In genomic region chr16:50261707-50262235, GRCh38 we compare ENCODE assay signal across 1 cellular context.
A peak's percentile ranks its signal among the peaks of the same experiment; 100 is the strongest.
TF ChIP-seq lines count a peak whose summit lies in the region.

No MANE protein-coding gene starts in this region.

TF ChIP-seq in HepG2, 621 proteins besides CTCF, POLR2A, EP300 and RAD21:
- TF ChIP-seq KDM2A (CRISPR knock-in tag; IDR thresholded peaks at IDR 0.05; ENCODE audit: borderline replicate concordance, low read depth) (0 out of 2 replicates have a peak, but pooled peaks have one; percentile 18), MEIS2 (CRISPR knock-in tag; IDR thresholded peaks at IDR 0.05) (0 out of 2 replicates have a peak, but pooled peaks have one; percentile 23), NCOA1 (CRISPR knock-in tag; IDR thresholded peaks at IDR 0.05) (no peak), SMARCC2 (IDR thresholded peaks at IDR 0.05) (no peak), FOXA1 (IDR thresholded peaks at IDR 0.05) (no peak), FOXA1 (CRISPR knock-in tag; IDR thresholded peaks at IDR 0.05) (peak; percentile 58; the same call in 1 of the 2 replicates), KLF9 (CRISPR knock-in tag; IDR thresholded peaks at IDR 0.05; ENCODE audit: low read depth) (no peak), SRY (CRISPR knock-in tag; IDR thresholded peaks at IDR 0.05) (0 out of 2 replicates have a peak, but pooled peaks have one; percentile 44), ZNF614 (CRISPR knock-in tag; IDR thresholded peaks at IDR 0.05; ENCODE audit: borderline replicate concordance) (0 out of 2 replicates have a peak, but pooled peaks have one; percentile 8), ESRRA (CRISPR knock-in tag; IDR thresholded peaks at IDR 0.05; ENCODE audit: low read depth) (no peak), ZNF460 (CRISPR knock-in tag; IDR thresholded peaks at IDR 0.05; ENCODE audit: borderline replicate concordance) (no peak), MYNN (CRISPR knock-in tag; IDR thresholded peaks at IDR 0.05; ENCODE audit: low read depth) (no peak), ELF1 (CRISPR knock-in tag; IDR thresholded peaks at IDR 0.05) (no peak), ZNF331 (CRISPR knock-in tag; IDR thresholded peaks at IDR 0.05) (0 out of 2 replicates have a peak, but pooled peaks have one; percentile 67), RBM39 (IDR thresholded peaks at IDR 0.05; ENCODE audit: low read depth, low read length, poor library complexity, severe bottlenecking) (no peak)
- TF ChIP-seq, protein P1, sequence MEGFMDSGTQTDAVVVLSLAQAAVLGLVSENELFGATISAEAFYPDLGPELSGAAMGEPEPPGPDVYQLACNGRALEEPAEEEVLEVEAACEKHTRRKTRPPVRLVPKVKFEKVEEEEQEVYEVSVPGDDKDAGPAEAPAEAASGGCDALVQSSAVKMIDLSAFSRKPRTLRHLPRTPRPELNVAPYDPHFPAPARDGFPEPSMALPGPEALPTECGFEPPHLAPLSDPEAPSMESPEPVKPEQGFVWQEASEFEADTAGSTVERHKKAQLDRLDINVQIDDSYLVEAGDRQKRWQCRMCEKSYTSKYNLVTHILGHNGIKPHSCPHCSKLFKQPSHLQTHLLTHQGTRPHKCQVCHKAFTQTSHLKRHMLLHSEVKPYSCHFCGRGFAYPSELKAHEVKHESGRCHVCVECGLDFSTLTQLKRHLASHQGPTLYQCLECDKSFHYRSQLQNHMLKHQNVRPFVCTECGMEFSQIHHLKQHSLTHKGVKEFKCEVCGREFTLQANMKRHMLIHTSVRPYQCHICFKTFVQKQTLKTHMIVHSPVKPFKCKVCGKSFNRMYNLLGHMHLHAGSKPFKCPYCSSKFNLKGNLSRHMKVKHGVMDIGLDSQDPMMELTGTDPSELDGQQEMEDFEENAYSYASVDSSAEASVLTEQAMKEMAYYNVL (CRISPR knock-in tag; IDR thresholded peaks at IDR 0.05; ENCODE audit: borderline replicate concordance) = 0 out of 2 replicates have a peak, but pooled peaks have one; percentile 58
- TF ChIP-seq, protein P2, sequence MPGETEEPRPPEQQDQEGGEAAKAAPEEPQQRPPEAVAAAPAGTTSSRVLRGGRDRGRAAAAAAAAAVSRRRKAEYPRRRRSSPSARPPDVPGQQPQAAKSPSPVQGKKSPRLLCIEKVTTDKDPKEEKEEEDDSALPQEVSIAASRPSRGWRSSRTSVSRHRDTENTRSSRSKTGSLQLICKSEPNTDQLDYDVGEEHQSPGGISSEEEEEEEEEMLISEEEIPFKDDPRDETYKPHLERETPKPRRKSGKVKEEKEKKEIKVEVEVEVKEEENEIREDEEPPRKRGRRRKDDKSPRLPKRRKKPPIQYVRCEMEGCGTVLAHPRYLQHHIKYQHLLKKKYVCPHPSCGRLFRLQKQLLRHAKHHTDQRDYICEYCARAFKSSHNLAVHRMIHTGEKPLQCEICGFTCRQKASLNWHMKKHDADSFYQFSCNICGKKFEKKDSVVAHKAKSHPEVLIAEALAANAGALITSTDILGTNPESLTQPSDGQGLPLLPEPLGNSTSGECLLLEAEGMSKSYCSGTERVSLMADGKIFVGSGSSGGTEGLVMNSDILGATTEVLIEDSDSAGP (CRISPR knock-in tag; IDR thresholded peaks at IDR 0.05; ENCODE audit: borderline replicate concordance) = no peak
- TF ChIP-seq, protein P3, sequence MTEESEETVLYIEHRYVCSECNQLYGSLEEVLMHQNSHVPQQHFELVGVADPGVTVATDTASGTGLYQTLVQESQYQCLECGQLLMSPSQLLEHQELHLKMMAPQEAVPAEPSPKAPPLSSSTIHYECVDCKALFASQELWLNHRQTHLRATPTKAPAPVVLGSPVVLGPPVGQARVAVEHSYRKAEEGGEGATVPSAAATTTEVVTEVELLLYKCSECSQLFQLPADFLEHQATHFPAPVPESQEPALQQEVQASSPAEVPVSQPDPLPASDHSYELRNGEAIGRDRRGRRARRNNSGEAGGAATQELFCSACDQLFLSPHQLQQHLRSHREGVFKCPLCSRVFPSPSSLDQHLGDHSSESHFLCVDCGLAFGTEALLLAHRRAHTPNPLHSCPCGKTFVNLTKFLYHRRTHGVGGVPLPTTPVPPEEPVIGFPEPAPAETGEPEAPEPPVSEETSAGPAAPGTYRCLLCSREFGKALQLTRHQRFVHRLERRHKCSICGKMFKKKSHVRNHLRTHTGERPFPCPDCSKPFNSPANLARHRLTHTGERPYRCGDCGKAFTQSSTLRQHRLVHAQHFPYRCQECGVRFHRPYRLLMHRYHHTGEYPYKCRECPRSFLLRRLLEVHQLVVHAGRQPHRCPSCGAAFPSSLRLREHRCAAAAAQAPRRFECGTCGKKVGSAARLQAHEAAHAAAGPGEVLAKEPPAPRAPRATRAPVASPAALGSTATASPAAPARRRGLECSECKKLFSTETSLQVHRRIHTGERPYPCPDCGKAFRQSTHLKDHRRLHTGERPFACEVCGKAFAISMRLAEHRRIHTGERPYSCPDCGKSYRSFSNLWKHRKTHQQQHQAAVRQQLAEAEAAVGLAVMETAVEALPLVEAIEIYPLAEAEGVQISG (CRISPR knock-in tag; IDR thresholded peaks at IDR 0.05) = peak; percentile 36
- TF ChIP-seq, protein P4, sequence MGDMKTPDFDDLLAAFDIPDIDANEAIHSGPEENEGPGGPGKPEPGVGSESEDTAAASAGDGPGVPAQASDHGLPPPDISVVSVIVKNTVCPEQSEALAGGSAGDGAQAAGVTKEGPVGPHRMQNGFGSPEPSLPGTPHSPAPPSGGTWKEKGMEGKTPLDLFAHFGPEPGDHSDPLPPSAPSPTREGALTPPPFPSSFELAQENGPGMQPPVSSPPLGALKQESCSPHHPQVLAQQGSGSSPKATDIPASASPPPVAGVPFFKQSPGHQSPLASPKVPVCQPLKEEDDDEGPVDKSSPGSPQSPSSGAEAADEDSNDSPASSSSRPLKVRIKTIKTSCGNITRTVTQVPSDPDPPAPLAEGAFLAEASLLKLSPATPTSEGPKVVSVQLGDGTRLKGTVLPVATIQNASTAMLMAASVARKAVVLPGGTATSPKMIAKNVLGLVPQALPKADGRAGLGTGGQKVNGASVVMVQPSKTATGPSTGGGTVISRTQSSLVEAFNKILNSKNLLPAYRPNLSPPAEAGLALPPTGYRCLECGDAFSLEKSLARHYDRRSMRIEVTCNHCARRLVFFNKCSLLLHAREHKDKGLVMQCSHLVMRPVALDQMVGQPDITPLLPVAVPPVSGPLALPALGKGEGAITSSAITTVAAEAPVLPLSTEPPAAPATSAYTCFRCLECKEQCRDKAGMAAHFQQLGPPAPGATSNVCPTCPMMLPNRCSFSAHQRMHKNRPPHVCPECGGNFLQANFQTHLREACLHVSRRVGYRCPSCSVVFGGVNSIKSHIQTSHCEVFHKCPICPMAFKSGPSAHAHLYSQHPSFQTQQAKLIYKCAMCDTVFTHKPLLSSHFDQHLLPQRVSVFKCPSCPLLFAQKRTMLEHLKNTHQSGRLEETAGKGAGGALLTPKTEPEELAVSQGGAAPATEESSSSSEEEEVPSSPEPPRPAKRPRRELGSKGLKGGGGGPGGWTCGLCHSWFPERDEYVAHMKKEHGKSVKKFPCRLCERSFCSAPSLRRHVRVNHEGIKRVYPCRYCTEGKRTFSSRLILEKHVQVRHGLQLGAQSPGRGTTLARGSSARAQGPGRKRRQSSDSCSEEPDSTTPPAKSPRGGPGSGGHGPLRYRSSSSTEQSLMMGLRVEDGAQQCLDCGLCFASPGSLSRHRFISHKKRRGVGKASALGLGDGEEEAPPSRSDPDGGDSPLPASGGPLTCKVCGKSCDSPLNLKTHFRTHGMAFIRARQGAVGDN (CRISPR knock-in tag; IDR thresholded peaks at IDR 0.05) = 0 out of 2 replicates have a peak, but pooled peaks have one; percentile 18
TF ChIP-seq in HepG2: peak in this region for 9.
